23 cellular contexts compared by ENCODE assay signal in genomic region chr4:22672944-22673343, GRCh38. TPM values are rescaled to one million over a fixed set of nuclear protein-coding genes. Genes with fewer than 3 reads are reported as not detected.
"Had no signal": no experiment of that assay in that cellular context is flagged by ENCODE, and none has a peak within 500 bp of the region (broad histone marks: within the 10 kb centered on the region; RNA-seq: fewer than 3 reads in every experiment).

No MANE protein-coding gene starts in this region.

- H3K9me3 ChIP-seq: left lung, mucosa of descending colon, psoas muscle, right lobe of liver, SK-N-SH, stomach, thoracic aorta had no signal

- H3K4me2 ChIP-seq: SK-N-SH, smooth muscle cell had no signal

- H3K9ac ChIP-seq: SK-N-SH had no signal

- H3K4me1 ChIP-seq: left lung, stomach had no signal

- H3K9me3 Mint-ChIP-seq: nephron progenitor cell had no signal

- H3K27ac Mint-ChIP-seq: effector memory CD8-positive, alpha-beta T cell; nephron progenitor cell had no signal

- ATAC-seq: effector memory CD8-positive, alpha-beta T cell; foreskin keratinocyte; left lung; psoas muscle; right lobe of liver had no signal

- H3K4me3 ChIP-seq: left lung, mucosa of descending colon, psoas muscle, right lobe of liver, smooth muscle cell, stomach, thoracic aorta had no signal

- H3K4me3 Mint-ChIP-seq: nephron progenitor cell had no signal

- H3K27ac ChIP-seq: foreskin keratinocyte, left lung, psoas muscle, right lobe of liver, stomach, thoracic aorta, WERI-Rb-1 had no signal

- H3K27me3 Mint-ChIP-seq: effector memory CD8-positive, alpha-beta T cell had no signal

- H3K36me3 ChIP-seq: left lung, right lobe of liver, stomach, thoracic aorta, WERI-Rb-1 had no signal

- DNase-seq: activated CD4-positive, alpha-beta T cell treated with anti-CD3 and anti-CD28 coated beads for 4 hours; aorta; cerebellar nuclear complex; dermis blood vessel endothelial cell; effector memory CD8-positive, alpha-beta T cell; glutamatergic neuron; hypothalamus; kidney; left lung; mammary epithelial cell; mucosa of descending colon; nephron progenitor cell; psoas muscle; right lobe of liver; SK-N-SH; stomach; WERI-Rb-1 had no signal

- H3K27me3 ChIP-seq: foreskin keratinocyte, left lung, right lobe of liver, stomach had no signal

RNA-seq across cellular contexts. Expression of gene GBA3, which starts 19.8 kb away (rescaled TPM):
- total RNA-seq: activated CD8-positive, alpha-beta memory T cell treated with anti-CD3 and anti-CD28 coated beads for 36 hours; aorta; dermis blood vessel endothelial cell; left lung; psoas muscle; smooth muscle cell; T-helper 1 cell treated with Interleukin-12 subunit alpha and Interleukin-12 subunit beta and Interleukin-4 antibody, amounts not matched to agents 30 ng/mL and 1 ng/mL, for 36 hours; thoracic aorta; urinary bladder had no signal
